In the genomic region with DNA sequence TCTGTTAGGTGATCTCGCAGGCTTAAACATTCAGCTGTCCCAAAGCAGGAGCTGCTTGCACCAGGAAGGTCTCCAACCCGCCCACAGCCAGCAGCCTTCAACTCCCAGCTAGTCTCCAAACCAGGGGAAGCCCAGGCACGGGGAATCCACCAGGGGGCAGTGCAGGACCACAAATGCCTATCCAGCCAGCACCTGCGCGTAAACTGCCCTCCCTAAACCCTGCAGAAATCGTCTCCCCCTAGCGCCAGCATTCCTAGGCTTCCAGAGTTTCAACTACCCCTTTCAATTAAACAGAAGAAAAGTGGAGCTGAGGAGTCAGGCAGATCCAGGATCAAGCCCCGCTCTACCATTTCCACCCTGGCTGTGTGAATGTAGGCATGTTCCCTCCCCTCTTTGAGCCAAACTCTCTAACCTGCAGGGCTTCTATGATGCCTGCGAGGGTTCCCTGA, we compare ENCODE assay signal across 8 cellular contexts.
DNase-seq lines count a peak whose midpoint lies in the region; ATAC-seq and TF ChIP-seq lines count a peak whose summit lies in the region.

No MANE protein-coding gene starts in this region.

- TF ChIP-seq CTCF in KMS-11 (conservative IDR thresholded peaks at IDR 0.05; ENCODE audit: low read depth, low read length) (peak; percentile 89), esophagus squamous epithelium (IDR thresholded peaks at IDR 0.05) (peak; percentile 89 to 99 (median 98))

- peaks cover 7% of the 10 kb centered on the region for H3K4me1 ChIP-seq in CD8-positive, alpha-beta memory T cell (ENCODE audit: insufficient read depth, low read length)
- no peaks in the 10 kb centered on the region for H3K4me1 ChIP-seq in KMS-11 (ENCODE audit: low read depth, poor library complexity, severe bottlenecking)
- H3K4me1 ChIP-seq in esophagus squamous epithelium, result peaks cover 0 to 25% (median 7%) of the 10 kb centered on the region in 3 donors

- peaks cover 9% of the 10 kb centered on the region for H3K27me3 ChIP-seq in CD8-positive, alpha-beta memory T cell (ENCODE audit: insufficient read depth, low read length, poor library complexity, severe bottlenecking)
- no peaks in the 10 kb centered on the region for H3K27me3 ChIP-seq in KMS-11 (ENCODE audit: insufficient read depth, low read depth)
- peaks cover 0 to 60% (median 2%) of the 10 kb centered on the region in 4 donors for H3K27me3 ChIP-seq in esophagus squamous epithelium

- H3K36me3 ChIP-seq in CD8-positive, alpha-beta memory T cell (ENCODE audit: insufficient read depth, low read length), result no peaks in the 10 kb centered on the region
- H3K36me3 ChIP-seq in KMS-11 (ENCODE audit: insufficient read depth), result no peaks in the 10 kb centered on the region
- H3K36me3 ChIP-seq in esophagus squamous epithelium, result no peaks in the 10 kb centered on the region

- no peak overlapping the region for H3K4me2 ChIP-seq in KMS-11

- CTCF ChIA-PET in CD8-positive, alpha-beta memory T cell (lab: Charles Lee), result interaction anchor here (0.7 to 3.8 kb wide), 19 partner anchors 9 to 931 kb away, joined by 3 to 17 read pairs (median 4); no protein-coding TSS in a partner anchor

- no peak overlapping the region for H3K27ac ChIP-seq in CD8-positive, alpha-beta memory T cell (ENCODE audit: low read depth, low read length)
- H3K27ac ChIP-seq in KMS-11, result no peak overlapping the region
- no peak overlapping the region for H3K27ac ChIP-seq in esophagus squamous epithelium

- peaks cover 7 to 8% (median 8%) of the 10 kb centered on the region in 3 donors for H3K4me1 Mint-ChIP-seq in CD8-positive, alpha-beta memory T cell
- peaks cover 6 to 8% (median 8%) of the 10 kb centered on the region in 3 donors for H3K4me1 Mint-ChIP-seq in naive B cell
- peaks cover 8% of the 10 kb centered on the region for H3K4me1 Mint-ChIP-seq in stimulated activated effector memory CD8-positive, alpha-beta T cell treated with anti-CD3 and anti-CD28 coated beads, Interleukin-12 subunit alpha, Interleukin-12 subunit beta, amount 100 ng/mL, for 72 hours

- intact Hi-C loops in esophagus squamous epithelium (cut with DNase I), result no loop called here

- H3K4me3 Mint-ChIP-seq in CD8-positive, alpha-beta memory T cell, result peak overlapping the region in 1 of 7 donors; percentile 63
- H3K4me3 Mint-ChIP-seq in naive B cell, result peak overlapping the region in 1 of 8 donors; percentile 66
- no peak overlapping the region for H3K4me3 Mint-ChIP-seq in stimulated activated effector memory CD8-positive, alpha-beta T cell treated with anti-CD3 and anti-CD28 coated beads, Interleukin-12 subunit alpha, Interleukin-12 subunit beta, amount 100 ng/mL, for 72 hours

- peak; percentile 77 to 90 (median 85) for DNase-seq in CD8-positive, alpha-beta memory T cell
- peak; percentile 94 for DNase-seq in activated T-cell treated with anti-CD3 and anti-CD28 coated beads, Interleukin-2, amount 50 U/mL, for 1 hour
- DNase-seq in esophagus squamous epithelium (lab: John Stamatoyannopoulos, UW) (peak; percentile 35), naive B cell (peak; percentile 76)
- DNase-seq in stimulated activated effector memory CD8-positive, alpha-beta T cell treated with anti-CD3 and anti-CD28 coated beads, Interleukin-12 subunit alpha, Interleukin-12 subunit beta, amount 100 ng/mL, for 72 hours (ENCODE audit: low spot score in 2 of 2), result peak; percentile 90 to 96

- H3K27me3 Mint-ChIP-seq in CD8-positive, alpha-beta memory T cell, result peaks cover 24 to 45% of the 10 kb centered on the region in 2 donors
- peaks cover 39 to 78% (median 49%) of the 10 kb centered on the region in 3 donors for H3K27me3 Mint-ChIP-seq in naive B cell

- 5 to 6% methylated on average over 6 of the region's 9 CpGs for WGBS in esophagus squamous epithelium, 2 donors

- H4K20me1 ChIP-seq in KMS-11 (ENCODE audit: insufficient read depth), result no peaks in the 10 kb centered on the region

- peaks cover 0 to 2% (median 0%) of the 10 kb centered on the region in 5 donors for H3K9me3 Mint-ChIP-seq in CD8-positive, alpha-beta memory T cell
- H3K9me3 Mint-ChIP-seq in naive B cell, result peaks cover 0 to 5% (median 0%) of the 10 kb centered on the region in 7 donors
- H3K9me3 Mint-ChIP-seq in stimulated activated effector memory CD8-positive, alpha-beta T cell treated with anti-CD3 and anti-CD28 coated beads, Interleukin-12 subunit alpha, Interleukin-12 subunit beta, amount 100 ng/mL, for 72 hours, result no peaks in the 10 kb centered on the region

- POLR2A ChIA-PET in CD8-positive, alpha-beta memory T cell (lab: Charles Lee), result interaction anchor here (0.5 kb wide), 1 partner anchor 806 kb away, joined by 3 read pairs; no protein-coding TSS in a partner anchor

- H3K27ac Mint-ChIP-seq in CD8-positive, alpha-beta memory T cell, result peak overlapping the region in 1 of 8 donors; percentile 14
- H3K27ac Mint-ChIP-seq in naive B cell, result peak overlapping the region in 1 of 6 donors; percentile 57
- H3K27ac Mint-ChIP-seq in stimulated activated effector memory CD8-positive, alpha-beta T cell treated with anti-CD3 and anti-CD28 coated beads, Interleukin-12 subunit alpha, Interleukin-12 subunit beta, amount 100 ng/mL, for 72 hours, result no peak overlapping the region

- no peaks in the 10 kb centered on the region for H3K9me3 ChIP-seq in CD8-positive, alpha-beta memory T cell (ENCODE audit: low read length)
- peaks cover 0 to 5% (median 0%) of the 10 kb centered on the region in 3 donors for H3K9me3 ChIP-seq in esophagus squamous epithelium

- H2AFZ ChIP-seq in KMS-11 (ENCODE audit: low read depth), result no peak overlapping the region

- no peak for TF ChIP-seq POLR2A in esophagus squamous epithelium (IDR thresholded peaks at IDR 0.05)

- no peaks in the 10 kb centered on the region for H3K79me2 ChIP-seq in KMS-11 (ENCODE audit: insufficient read depth, low read depth)

- H3K4me3 ChIP-seq in CD8-positive, alpha-beta memory T cell (ENCODE audit: low read length), result no peak overlapping the region
- H3K4me3 ChIP-seq in KMS-11 (IDR thresholded peaks at IDR 0.05; ENCODE audit: insufficient read depth, low read depth, low read length) (no peak overlapping the region), esophagus squamous epithelium (peak overlapping the region in 1 of 4 donors; percentile 26)

- ATAC-seq in GM21447 (IDR thresholded peaks at IDR 0.05; ENCODE audit: unreplicated experiment), result peak; percentile 77
- peak; percentile 68 to 80 for ATAC-seq in naive B cell (ENCODE audit: low read depth in 2 of 2)
- peak; percentile 80 for ATAC-seq in stimulated activated effector memory CD8-positive, alpha-beta T cell treated with anti-CD3 and anti-CD28 coated beads, Interleukin-12 subunit alpha, Interleukin-12 subunit beta, amount 100 ng/mL, for 72 hours

- no peaks in the 10 kb centered on the region for H3K36me3 Mint-ChIP-seq in CD8-positive, alpha-beta memory T cell
- H3K36me3 Mint-ChIP-seq in naive B cell, result no peaks in the 10 kb centered on the region
- no peaks in the 10 kb centered on the region for H3K36me3 Mint-ChIP-seq in stimulated activated effector memory CD8-positive, alpha-beta T cell treated with anti-CD3 and anti-CD28 coated beads, Interleukin-12 subunit alpha, Interleukin-12 subunit beta, amount 100 ng/mL, for 72 hours

- H3K9ac ChIP-seq in KMS-11, result no peak overlapping the region

TF ChIP-seq in PFSK-1, 5 proteins besides CTCF, POLR2A, EP300 and RAD21:
- TF ChIP-seq TAF1 (IDR thresholded peaks at IDR 0.05; ENCODE audit: borderline replicate concordance, insufficient read depth, low read length) (no peak), FOXP2 (optimal IDR thresholded peaks at IDR 0.05; ENCODE audit: borderline replicate concordance, extremely low read depth, extremely low read length, insufficient read depth) (peak; percentile 23), POLR2AphosphoS5 (IDR thresholded peaks at IDR 0.05; ENCODE audit: low read depth, low read length) (no peak), SIN3A (IDR thresholded peaks at IDR 0.05; ENCODE audit: borderline replicate concordance, insufficient read depth, low read length) (no peak)
- TF ChIP-seq, protein P1, sequence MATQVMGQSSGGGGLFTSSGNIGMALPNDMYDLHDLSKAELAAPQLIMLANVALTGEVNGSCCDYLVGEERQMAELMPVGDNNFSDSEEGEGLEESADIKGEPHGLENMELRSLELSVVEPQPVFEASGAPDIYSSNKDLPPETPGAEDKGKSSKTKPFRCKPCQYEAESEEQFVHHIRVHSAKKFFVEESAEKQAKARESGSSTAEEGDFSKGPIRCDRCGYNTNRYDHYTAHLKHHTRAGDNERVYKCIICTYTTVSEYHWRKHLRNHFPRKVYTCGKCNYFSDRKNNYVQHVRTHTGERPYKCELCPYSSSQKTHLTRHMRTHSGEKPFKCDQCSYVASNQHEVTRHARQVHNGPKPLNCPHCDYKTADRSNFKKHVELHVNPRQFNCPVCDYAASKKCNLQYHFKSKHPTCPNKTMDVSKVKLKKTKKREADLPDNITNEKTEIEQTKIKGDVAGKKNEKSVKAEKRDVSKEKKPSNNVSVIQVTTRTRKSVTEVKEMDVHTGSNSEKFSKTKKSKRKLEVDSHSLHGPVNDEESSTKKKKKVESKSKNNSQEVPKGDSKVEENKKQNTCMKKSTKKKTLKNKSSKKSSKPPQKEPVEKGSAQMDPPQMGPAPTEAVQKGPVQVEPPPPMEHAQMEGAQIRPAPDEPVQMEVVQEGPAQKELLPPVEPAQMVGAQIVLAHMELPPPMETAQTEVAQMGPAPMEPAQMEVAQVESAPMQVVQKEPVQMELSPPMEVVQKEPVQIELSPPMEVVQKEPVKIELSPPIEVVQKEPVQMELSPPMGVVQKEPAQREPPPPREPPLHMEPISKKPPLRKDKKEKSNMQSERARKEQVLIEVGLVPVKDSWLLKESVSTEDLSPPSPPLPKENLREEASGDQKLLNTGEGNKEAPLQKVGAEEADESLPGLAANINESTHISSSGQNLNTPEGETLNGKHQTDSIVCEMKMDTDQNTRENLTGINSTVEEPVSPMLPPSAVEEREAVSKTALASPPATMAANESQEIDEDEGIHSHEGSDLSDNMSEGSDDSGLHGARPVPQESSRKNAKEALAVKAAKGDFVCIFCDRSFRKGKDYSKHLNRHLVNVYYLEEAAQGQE (IDR thresholded peaks at IDR 0.05; ENCODE audit: insufficient read depth in 1 of 2, low read depth in 2 of 2, low read length in 2 of 2), result peak in 1 of 2 experiments; percentile 42; a peak in 1 of 4 replicates

Comparison
In these comparisons a context has a peak if more than half of its experiments do, and no peak if none do; other contexts are left out.
1. DNase-seq: peak in every context shown above with its lines; median percentile 94 in activated T-cell treated with anti-CD3 and anti-CD28 coated beads, Interleukin-2, amount 50 U/mL, for 1 hour; 93 in stimulated activated effector memory CD8-positive, alpha-beta T cell treated with anti-CD3 and anti-CD28 coated beads, Interleukin-12 subunit alpha, Interleukin-12 subunit beta, amount 100 ng/mL, for 72 hours; 85 in CD8-positive, alpha-beta memory T cell; 76 in naive B cell; 35 in esophagus squamous epithelium.